19 cellular contexts compared by ENCODE assay signal in genomic region chr10:119703903-119704508, GRCh38. TPM values are rescaled to one million over a fixed set of nuclear protein-coding genes. Genes with fewer than 3 reads are reported as not detected.
A peak's percentile ranks its signal among the peaks of the same experiment; 100 is the strongest.
DNase-seq lines count a peak whose midpoint lies in the region; ATAC-seq, FAIRE-seq and TF ChIP-seq lines count a peak whose summit lies in the region.
"Had no signal": no experiment of that assay in that cellular context is flagged by ENCODE, and none has a peak within 500 bp of the region (broad histone marks: within the 10 kb centered on the region; RNA-seq: fewer than 3 reads in every experiment).

No MANE protein-coding gene starts in this region.

- peaks cover 47% of the 10 kb centered on the region for H3K36me3 Mint-ChIP-seq in activated T-cell treated with anti-CD3 and anti-CD28 coated beads, Interleukin-2, amount 50 U/mL, for 24 hours (ENCODE audit: low read depth)
- H3K36me3 Mint-ChIP-seq in T-cell (peaks cover 14% of the 10 kb centered on the region), memory B cell (peaks cover 13% of the 10 kb centered on the region)
- H3K36me3 Mint-ChIP-seq: neural progenitor cell had no signal

- TF ChIP-seq POLR2A in GM12892 (IDR thresholded peaks at IDR 0.05; ENCODE audit: low read depth, low read length): no peak

- POLR2A ChIA-PET in T-cell (lab: Charles Lee): interaction anchor here in 1 of 2 donors (0.7 kb wide), 1 partner anchor 16 kb away, joined by 10 read pairs; no protein-coding TSS in a partner anchor

- H3K27ac Mint-ChIP-seq in activated T-cell treated with anti-CD3 and anti-CD28 coated beads, Interleukin-2, amount 50 U/mL, for 24 hours: peak overlapping the region; percentile 98
- H3K27ac Mint-ChIP-seq in T-cell (peak overlapping the region; percentile 52 to 75), memory B cell (peak overlapping the region; percentile 98)
- H3K27ac Mint-ChIP-seq: neural progenitor cell had no signal

- peaks cover 31% of the 10 kb centered on the region for H3K9me3 Mint-ChIP-seq in activated T-cell treated with anti-CD3 and anti-CD28 coated beads, Interleukin-2, amount 50 U/mL, for 24 hours
- H3K9me3 Mint-ChIP-seq in T-cell: peaks cover 9 to 17% (median 14%) of the 10 kb centered on the region in 3 donors
- H3K9me3 Mint-ChIP-seq in memory B cell: peaks cover 11% of the 10 kb centered on the region

- peak; percentile 82 for FAIRE-seq in GM12892 (lab: Jason Lieb, UNC)

- no peak for DNase-seq in activated T-cell treated with anti-CD3 and anti-CD28 coated beads, Interleukin-2, amount 50 U/mL, for 24 hours
- DNase-seq in activated T-cell treated with anti-CD3 and anti-CD28 coated beads for 4 hours (no peak), GM12892 (ENCODE audit: insufficient read length) (no peak), T-cell (no peak), memory B cell (ENCODE audit: low spot score in 2 of 2) (peak in 1 of 2 donors; percentile 34), DMS53 (lab: John Stamatoyannopoulos, UW) (no peak), mucosa of gallbladder (ENCODE audit: low spot score) (no peak), posterior vena cava (ENCODE audit: low spot score) (no peak)
- DNase-seq: activated naive CD8-positive, alpha-beta T cell treated with anti-CD3 and anti-CD28 coated beads, Interleukin-2, amount 10 ng/mL, durations not matched to agents 7 days and 5 days; Caco-2; esophagus squamous epithelium; mesendoderm; NCI-H1694 treated with DMSO at 0.1 percent for 48 hours; NCI-H345; retina; SHP77; stimulated activated CD4-positive, alpha-beta T cell treated with anti-CD3 and anti-CD28 coated beads, Interleukin-15, amount 100 ng/mL, for 24 hours; substantia nigra had no signal

- peak overlapping the region; percentile 59 for H3K4me3 Mint-ChIP-seq in activated T-cell treated with anti-CD3 and anti-CD28 coated beads, Interleukin-2, amount 50 U/mL, for 24 hours
- H3K4me3 Mint-ChIP-seq in T-cell (peak overlapping the region in 2 of 3 donors; percentile 8 to 60), memory B cell (peak overlapping the region; percentile 72)
- H3K4me3 Mint-ChIP-seq: neural progenitor cell had no signal

- CTCF ChIA-PET in T-cell (lab: Charles Lee): interaction anchor here in 1 of 2 donors (1.2 kb wide), 1 partner anchor 17 kb away, joined by 4 read pairs; no protein-coding TSS in a partner anchor

- peaks cover 75% of the 10 kb centered on the region for H3K4me1 Mint-ChIP-seq in activated T-cell treated with anti-CD3 and anti-CD28 coated beads, Interleukin-2, amount 50 U/mL, for 24 hours (ENCODE audit: low read depth)
- H3K4me1 Mint-ChIP-seq in T-cell (peaks cover 11 to 39% (median 14%) of the 10 kb centered on the region in 3 donors), memory B cell (peaks cover 53% of the 10 kb centered on the region)
- H3K4me1 Mint-ChIP-seq: neural progenitor cell had no signal

- ATAC-seq in T-cell (replicated peaks in 1 of 4): peak in 1 of 4 experiments; percentile 31
- peak; percentile 61 for ATAC-seq in memory B cell (ENCODE audit: low read depth)

- intact Hi-C loops in posterior vena cava (cut with DNase I): no loop called here

- no peaks in the 10 kb centered on the region for H3K27me3 Mint-ChIP-seq in activated T-cell treated with anti-CD3 and anti-CD28 coated beads, Interleukin-2, amount 50 U/mL, for 24 hours
- H3K27me3 Mint-ChIP-seq in T-cell (peaks cover 0 to 3% of the 10 kb centered on the region in 2 donors), memory B cell (no peaks in the 10 kb centered on the region)
- H3K27me3 Mint-ChIP-seq: activated naive CD8-positive, alpha-beta T cell treated with anti-CD3 and anti-CD28 coated beads, Interleukin-2, amount 10 ng/mL, durations not matched to agents 7 days and 5 days had no signal

RNA-seq across cellular contexts. Expression of gene INPP5F, which starts 21.8 kb away (rescaled TPM):
- polyA plus RNA-seq in GM12892 (2012; ENCODE audit: missing spikeins): 11.8 TPM
- total RNA-seq in T-cell: 10 to 100 TPM in 2 of 5 donors, 1 to 10 TPM in 3; 7.3 to 13.7 (median 9.8) TPM
- total RNA-seq in mucosa of gallbladder: 13.8 TPM
- 10 to 100 TPM; 10.5 to 21.9 TPM for total RNA-seq in posterior vena cava

RNA-seq across cellular contexts. Expression of gene BAG3, which starts 52.8 kb away (rescaled TPM):
- 3.7 TPM for polyA plus RNA-seq in GM12892 (2012; ENCODE audit: missing spikeins)
- 10 to 100 TPM; 20.2 to 36.4 (median 23.7) TPM for total RNA-seq in T-cell
- total RNA-seq in mucosa of gallbladder: 65.9 TPM
- total RNA-seq in posterior vena cava: 10 to 100 TPM; 52.6 to 65.2 TPM
